In genomic region chr1:222247811-222248310, GRCh38 we compare ENCODE assay signal across 21 cellular contexts.
DNase-seq lines count a peak whose midpoint lies in the region; ATAC-seq and TF ChIP-seq lines count a peak whose summit lies in the region.
"Had no signal": no experiment of that assay in that cellular context is flagged by ENCODE, and none has a peak within 500 bp of the region (broad histone marks: within the 10 kb centered on the region; RNA-seq: fewer than 3 reads in every experiment).

No MANE protein-coding gene starts in this region.

- no peak for TF ChIP-seq RAD21 in IMR-90 (IDR thresholded peaks at IDR 0.05; ENCODE audit: low read length)

- TF ChIP-seq CTCF in CD8-positive, alpha-beta T cell (IDR thresholded peaks at IDR 0.05): no peak
- no peak for TF ChIP-seq CTCF in IMR-90 (conservative IDR thresholded peaks at IDR 0.05; ENCODE audit: low read depth, low read length)
- no peak for TF ChIP-seq CTCF in CD4-positive, alpha-beta T cell (IDR thresholded peaks at IDR 0.05)

- no peak overlapping the region for H2AK9ac ChIP-seq in IMR-90 (replicated peaks; ENCODE audit: low read depth, low read length, poor library complexity)

- no CpG with 5 or more reads among the region's 3 CpGs for WGBS in IMR-90 (ENCODE audit: extremely low coverage in 2 of 2, insufficient read length in 1 of 2), 2 experiments
- no CpG with 5 or more reads among the region's 3 CpGs for WGBS in neuronal stem cell (ENCODE audit: extremely low coverage in 2 of 2, insufficient read length in 2 of 2, insufficient replicate concordance in 1 of 2), 2 donors

- BruUV-seq in IMR-90 (replicated peaks; lab: Mats Ljungman, UMichigan): no TSS peak

- intact Hi-C loops in CD8-positive, alpha-beta T cell (cut with DNase I, micrococcal nuclease): no loop called here
- intact Hi-C loops in IMR-90 (cut with micrococcal nuclease): loop anchor here (10.0 kb wide), 1 partner anchor 773 kb away; no protein-coding TSS in a partner anchor
- intact Hi-C loops in CD4-positive, alpha-beta T cell (cut with DNase I, micrococcal nuclease): no loop called here

- POLR2A ChIA-PET in CD8-positive, alpha-beta T cell (lab: Charles Lee): no interaction called here
- POLR2A ChIA-PET in IMR-90 (lab: Charles Lee; ENCODE audit: unreplicated experiment): no interaction called here
- POLR2A ChIA-PET in CD4-positive, alpha-beta T cell (lab: Charles Lee): interaction anchor here (1.0 kb wide), 1 partner anchor 12 kb away, joined by 3 read pairs; no protein-coding TSS in a partner anchor

- no peak overlapping the region; the same call in 1 of the 2 replicates for H4K5ac ChIP-seq in IMR-90 (ENCODE audit: low read depth, low read length)

- H3K9me3 ChIP-seq in CD8-positive, alpha-beta T cell (ENCODE audit: low read length): no peaks in the 10 kb centered on the region
- H3K9me3 ChIP-seq in IMR-90 (ENCODE audit: control insufficient read depth, insufficient read depth, low read length) (no peaks in the 10 kb centered on the region), neuronal stem cell (replicated peaks in 1 of 2; ENCODE audit: control insufficient read depth in 2 of 2, insufficient read depth in 1 of 2, low read depth in 1 of 2, low read length in 2 of 2) (no peaks in the 10 kb centered on the region)
- H3K9me3 ChIP-seq in CD4-positive, alpha-beta T cell (ENCODE audit: control insufficient read depth, low read length): no peaks in the 10 kb centered on the region
- H3K9me3 ChIP-seq: SK-N-SH had no signal

- H4K8ac ChIP-seq in IMR-90 (ENCODE audit: low read depth in 2 of 2, low read length in 2 of 2) (no peak overlapping the region), neuronal stem cell (ENCODE audit: low read depth, low read length) (no peak overlapping the region)

- H3K14ac ChIP-seq in IMR-90 (replicated peaks; ENCODE audit: low read depth, low read length) (no peak overlapping the region), neuronal stem cell (ENCODE audit: low read length) (no peak overlapping the region)

- H2BK120ac ChIP-seq in IMR-90 (ENCODE audit: low read depth, low read length): no peak overlapping the region
- H2BK120ac ChIP-seq in neuronal stem cell (ENCODE audit: low read depth, low read length): no peak overlapping the region

- H3K4me1 ChIP-seq in CD8-positive, alpha-beta T cell (ENCODE audit: insufficient read depth, low read length): no peaks in the 10 kb centered on the region
- H3K4me1 ChIP-seq in IMR-90 (ENCODE audit: control insufficient read depth, insufficient read depth, low read length) (peaks cover 4% of the 10 kb centered on the region), neuronal stem cell (ENCODE audit: control insufficient read depth in 2 of 2, insufficient read depth in 1 of 2, low read depth in 1 of 2, low read length in 2 of 2) (peaks cover 0 to 5% of the 10 kb centered on the region in 2 donors)

- H3K9me1 ChIP-seq in IMR-90 (ENCODE audit: insufficient read depth, low read length): peaks cover 2% of the 10 kb centered on the region; the same call in 1 of the 2 replicates

- H2BK15ac ChIP-seq in IMR-90 (ENCODE audit: low read depth, low read length): 0 out of 3 replicates have a peak overlapping the region, but pooled peaks have one; percentile 28
- H2BK15ac ChIP-seq in neuronal stem cell (ENCODE audit: low read length): no peak overlapping the region

- no peak overlapping the region for H3K4ac ChIP-seq in IMR-90 (ENCODE audit: low read depth, low read length)
- H3K4ac ChIP-seq in neuronal stem cell (ENCODE audit: low read length): no peak overlapping the region

- H2AK5ac ChIP-seq in IMR-90 (ENCODE audit: low read depth, low read length): no peak overlapping the region
- no peak overlapping the region for H2AK5ac ChIP-seq in neuronal stem cell (ENCODE audit: low read depth, low read length)

- dilution Hi-C loops in IMR-90 (cut with HindIII; ENCODE audit: low sequenced_read_pairs, unreplicated experiment): no loop called here

- H3K27me3 ChIP-seq in CD8-positive, alpha-beta T cell (ENCODE audit: insufficient read depth, low read length): no peaks in the 10 kb centered on the region
- no peaks in the 10 kb centered on the region for H3K27me3 ChIP-seq in IMR-90 (ENCODE audit: control insufficient read depth, insufficient read depth, low read length)
- no peaks in the 10 kb centered on the region for H3K27me3 ChIP-seq in neuronal stem cell (ENCODE audit: control insufficient read depth in 3 of 3, insufficient read depth in 3 of 3, low read depth in 1 of 3, low read length in 3 of 3)
- no peaks in the 10 kb centered on the region for H3K27me3 ChIP-seq in CD4-positive, alpha-beta T cell (ENCODE audit: control insufficient read depth, insufficient read depth, low read length)

- no peaks in the 10 kb centered on the region for H3K4me1 Mint-ChIP-seq in CD8-positive, alpha-beta T cell (ENCODE audit: low read depth)
- H3K4me1 Mint-ChIP-seq in CD4-positive, alpha-beta T cell (ENCODE audit: low read depth): no peaks in the 10 kb centered on the region

- CTCF ChIA-PET in CD8-positive, alpha-beta T cell (lab: Charles Lee): no interaction called here
- CTCF ChIA-PET in IMR-90 (lab: Yijun Ruan, JAX): no interaction called here
- CTCF ChIA-PET in CD4-positive, alpha-beta T cell (lab: Charles Lee): no interaction called here

- H4K20me1 ChIP-seq in IMR-90 (ENCODE audit: insufficient read depth, low read length): no peaks in the 10 kb centered on the region

- H2AFZ ChIP-seq in IMR-90 (replicated peaks; ENCODE audit: low read length, poor library complexity): no peak overlapping the region
- H2AFZ ChIP-seq in neuronal stem cell (ENCODE audit: low read length): peak overlapping the region; percentile 27
- H2AFZ ChIP-seq: GM23248 had no signal

- no peak overlapping the region for H3K4me3 ChIP-seq in CD8-positive, alpha-beta T cell (ENCODE audit: low read depth, low read length)
- H3K4me3 ChIP-seq in IMR-90 (ENCODE audit: insufficient read depth, low read depth, low read length): no peak overlapping the region
- H3K4me3 ChIP-seq in neuronal stem cell (ENCODE audit: low read length in 2 of 2): no peak overlapping the region
- H3K4me3 ChIP-seq: GM23248 had no signal

- H3K4me2 ChIP-seq in IMR-90 (ENCODE audit: low read depth, low read length): no peak overlapping the region
- no peak overlapping the region for H3K4me2 ChIP-seq in neuronal stem cell (ENCODE audit: insufficient read depth, low read length, poor library complexity, severe bottlenecking)
- H3K4me2 ChIP-seq: KMS-11, SK-N-SH had no signal

- H3K27ac Mint-ChIP-seq in CD8-positive, alpha-beta T cell: peak overlapping the region; percentile 19
- no peak overlapping the region for H3K27ac Mint-ChIP-seq in CD4-positive, alpha-beta T cell

- H3K27ac ChIP-seq in CD8-positive, alpha-beta T cell (ENCODE audit: low read depth, low read length): no peak overlapping the region
- H3K27ac ChIP-seq in IMR-90 (ENCODE audit: insufficient read depth, low read length) (no peak overlapping the region), neuronal stem cell (replicated peaks; ENCODE audit: low read length) (no peak overlapping the region)
- H3K27ac ChIP-seq in CD4-positive, alpha-beta T cell (ENCODE audit: low read depth, low read length): no peak overlapping the region
- H3K27ac ChIP-seq: C4-2B, GM23248, KMS-11 had no signal

- H3K9ac ChIP-seq in IMR-90 (ENCODE audit: low read depth, low read length) (no peak overlapping the region), neuronal stem cell (ENCODE audit: low read depth, low read length, poor library complexity) (no peak overlapping the region)
- H3K9ac ChIP-seq: GM23248, KMS-11, SK-N-SH had no signal

- no peak for ATAC-seq in CD8-positive, alpha-beta T cell
- ATAC-seq in IMR-90 (ENCODE audit: low read depth): no peak
- no peak for ATAC-seq in CD4-positive, alpha-beta T cell (ENCODE audit: poor library complexity)
- ATAC-seq: HCT116, Panc1 had no signal

- peak overlapping the region; percentile 31; the same call in 1 of the 2 replicates for H2BK20ac ChIP-seq in IMR-90 (ENCODE audit: low read depth, low read length)

- no peak overlapping the region for H3K56ac ChIP-seq in IMR-90 (ENCODE audit: extremely low read depth, insufficient read depth, low read length)

- H3K27me3 Mint-ChIP-seq in CD8-positive, alpha-beta T cell (ENCODE audit: low read depth): peaks cover 3% of the 10 kb centered on the region
- H3K27me3 Mint-ChIP-seq in CD4-positive, alpha-beta T cell: no peaks in the 10 kb centered on the region

- H3K36me3 Mint-ChIP-seq in CD8-positive, alpha-beta T cell: no peaks in the 10 kb centered on the region
- H3K36me3 Mint-ChIP-seq in CD4-positive, alpha-beta T cell (ENCODE audit: low read depth): no peaks in the 10 kb centered on the region

- in situ Hi-C loops in IMR-90 (cut with MboI; ENCODE audit: low sequenced_read_pairs): no loop called here

- no peaks in the 10 kb centered on the region for H3K79me1 ChIP-seq in IMR-90 (ENCODE audit: low read depth in 1 of 2, low read length in 2 of 2)
- H3K79me1 ChIP-seq in neuronal stem cell (ENCODE audit: low read depth, low read length): no peaks in the 10 kb centered on the region

- TF ChIP-seq POLR2A in IMR-90 (IDR thresholded peaks at IDR 0.05; ENCODE audit: low read depth, low read length): no peak

- H3K23ac ChIP-seq in IMR-90 (ENCODE audit: low read depth, low read length): no peak overlapping the region
- no peak overlapping the region for H3K23ac ChIP-seq in neuronal stem cell (ENCODE audit: low read depth, low read length, poor library complexity)

- DNase-seq in CD8-positive, alpha-beta T cell: no peak
- no peak for DNase-seq in IMR-90
- DNase-seq in cerebellum (ENCODE audit: low spot score): peak; percentile 40
- no peak for DNase-seq in neuronal stem cell (ENCODE audit: low spot score)
- DNase-seq in CD4-positive, alpha-beta T cell: no peak
- DNase-seq in globus pallidus (ENCODE audit: low spot score): no peak
- DNase-seq in SKM-1 (lab: John Stamatoyannopoulos, UW; ENCODE audit: unreplicated experiment): no peak
- DNase-seq: AML-193, DMS79, GM23248, NCI-H1105, NCI-H2029 treated with DMSO at 0.1 percent for 48 hours, NCI-H226, NCI-H510A treated with DMSO at 0.1 percent for 48 hours, NCI-H774, SIG-M5, SK-N-SH had no signal

- H3K9me3 Mint-ChIP-seq in CD8-positive, alpha-beta T cell: no peaks in the 10 kb centered on the region
- peaks cover 7% of the 10 kb centered on the region for H3K9me3 Mint-ChIP-seq in CD4-positive, alpha-beta T cell

- no peak overlapping the region for H2BK5ac ChIP-seq in IMR-90 (ENCODE audit: low read depth, low read length, poor library complexity, severe bottlenecking)
- H2BK5ac ChIP-seq in neuronal stem cell (ENCODE audit: low read length): no peak overlapping the region

- H3K4me3 Mint-ChIP-seq in CD8-positive, alpha-beta T cell: no peak overlapping the region
- no peak overlapping the region for H3K4me3 Mint-ChIP-seq in CD4-positive, alpha-beta T cell

- no peak overlapping the region; the same call in 1 of the 2 replicates for H3K18ac ChIP-seq in IMR-90 (ENCODE audit: low read depth, low read length)
- peak overlapping the region; percentile 31 for H3K18ac ChIP-seq in neuronal stem cell (ENCODE audit: low read length)

- no peak overlapping the region for H2BK12ac ChIP-seq in neuronal stem cell (ENCODE audit: low read length)

- H4K91ac ChIP-seq in IMR-90 (ENCODE audit: insufficient read depth, low read depth, low read length) (0 out of 2 replicates have a peak overlapping the region, but pooled peaks have one; percentile 5), neuronal stem cell (ENCODE audit: low read depth, low read length, poor library complexity) (no peak overlapping the region)

- H3K36me3 ChIP-seq in CD8-positive, alpha-beta T cell (ENCODE audit: insufficient read depth, low read length): no peaks in the 10 kb centered on the region
- H3K36me3 ChIP-seq in IMR-90 (ENCODE audit: control insufficient read depth, insufficient read depth, low read length) (no peaks in the 10 kb centered on the region), neuronal stem cell (replicated peaks in 1 of 2; ENCODE audit: control insufficient read depth in 2 of 2, insufficient read depth in 2 of 2, low read length in 2 of 2) (no peaks in the 10 kb centered on the region)
